11 cellular contexts compared by ENCODE assay signal in genomic region chr18:58584219-58585127, GRCh38. TPM values are rescaled to one million over a fixed set of nuclear protein-coding genes. Genes with fewer than 3 reads are reported as not detected.
DNase-seq lines count a peak whose midpoint lies in the region; ATAC-seq and TF ChIP-seq lines count a peak whose summit lies in the region.
"Had no signal": no experiment of that assay in that cellular context is flagged by ENCODE, and none has a peak within 500 bp of the region (broad histone marks: within the 10 kb centered on the region; RNA-seq: fewer than 3 reads in every experiment).

No MANE protein-coding gene starts in this region.

- in situ Hi-C loops in brain microvascular endothelial cell (cut with HindIII; ENCODE audit: low pct_ligation_motif_present, low sequenced_read_pairs) = no loop called here

- DNase-seq in ELF-1 (ENCODE audit: low read depth, low spot score) (peak; percentile 49), MG63 (peak; percentile 62), brain microvascular endothelial cell (no peak), left lobe of liver (ENCODE audit: low spot score) (no peak), GM19238 (ENCODE audit: insufficient read length, low spot score) (no peak), NCI-H2196 (lab: John Stamatoyannopoulos, UW; ENCODE audit: unreplicated experiment) (no peak)
- DNase-seq: activated CD4-positive, alpha-beta T cell treated with anti-CD3 and anti-CD28 coated beads, Interleukin-2, amount 50 U/mL, for 4 hours; DMS79; immature natural killer cell had no signal

- peak; percentile 13 for TF ChIP-seq CTCF in brain microvascular endothelial cell (IDR thresholded peaks at IDR 0.05; ENCODE audit: low read depth, low read length, missing control alignments)

- peak overlapping the region; percentile 24 for H3K27ac ChIP-seq in brain microvascular endothelial cell
- peak overlapping the region; percentile 78 for H3K27ac ChIP-seq in mesodermal cell (ENCODE audit: low read depth, low read length, severe bottlenecking)

- H3K9me3 ChIP-seq in MG63 (peaks cover 19% of the 10 kb centered on the region), mesodermal cell (ENCODE audit: control insufficient read depth, low read length) (peaks cover 29% of the 10 kb centered on the region)

- peaks cover 41% of the 10 kb centered on the region for H3K4me1 ChIP-seq in mesodermal cell (ENCODE audit: control insufficient read depth, insufficient read depth, low read length, poor library complexity, severe bottlenecking)

- ATAC-seq in left lobe of liver = no peak
- no peak for ATAC-seq in HG03025 (IDR thresholded peaks at IDR 0.05; ENCODE audit: low FRiP score, unreplicated experiment)

- no peaks in the 10 kb centered on the region for H3K27me3 ChIP-seq in MG63
- H3K27me3 ChIP-seq in brain microvascular endothelial cell (replicated peaks) = no peaks in the 10 kb centered on the region

- no peaks in the 10 kb centered on the region for H3K36me3 ChIP-seq in MG63
- no peaks in the 10 kb centered on the region for H3K36me3 ChIP-seq in brain microvascular endothelial cell (replicated peaks)
- H3K36me3 ChIP-seq in mesodermal cell (ENCODE audit: control insufficient read depth, insufficient read depth, low read length) = peaks cover 13% of the 10 kb centered on the region

- H3K4me3 ChIP-seq in MG63 (no peak overlapping the region), brain microvascular endothelial cell (ENCODE audit: low read depth, low read length) (no peak overlapping the region), mesodermal cell (ENCODE audit: extremely low read depth, insufficient read depth, low read length, poor library complexity, severe bottlenecking) (no peak overlapping the region)

- WGBS in mesodermal cell (ENCODE audit: insufficient coverage in 2 of 2), 2 experiments = 49 to 68% methylated on average over 4 to 6 of the region's 8 CpGs

RNA-seq across cellular contexts. Expression of gene ALPK2, which starts 44.4 kb away (rescaled TPM):
- 6.2 and 10.5 TPM in 2 replicates for total RNA-seq in MG63 (2014; rRNA removed; shearing (Covaris generic); ENCODE audit: low replicate concordance)
- polyA plus RNA-seq in mesodermal cell (2013, experiment 1 of 2) = 25.8 TPM
- 28.0 TPM for polyA plus RNA-seq in mesodermal cell (2013, experiment 2 of 2)
- 5.0 TPM for total RNA-seq in left lobe of liver

Comparison
In these comparisons a context has a peak if more than half of its experiments do, and no peak if none do; other contexts are left out.
1. DNase-seq: peak in ELF-1 (single experiment) and MG63 (single experiment); none in brain microvascular endothelial cell (single experiment), left lobe of liver (single experiment), GM19238 (single experiment) and NCI-H2196 (single experiment).